23 cellular contexts compared by ENCODE assay signal in the genomic region with DNA sequence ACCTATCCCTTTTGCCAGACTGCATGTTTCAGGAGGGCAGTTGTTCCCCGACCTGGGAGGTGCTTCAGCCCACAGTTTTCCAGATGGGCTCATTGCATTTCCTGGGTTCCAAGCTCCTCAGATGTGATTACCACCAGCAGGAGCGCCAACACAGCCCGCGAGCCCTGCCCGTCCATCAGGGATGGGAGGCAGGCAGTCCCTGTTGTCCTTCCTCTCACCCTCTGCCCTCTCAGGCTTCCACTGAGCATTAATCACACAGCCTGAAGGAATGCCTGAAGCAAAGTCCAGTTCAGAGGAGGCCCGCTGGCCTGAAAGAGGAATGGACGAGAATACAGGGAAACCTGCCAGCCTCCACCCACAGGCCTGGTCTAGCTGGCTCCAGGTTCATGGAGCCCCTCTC.
"Had no signal": no experiment of that assay in that cellular context is flagged by ENCODE, and none has a peak within 500 bp of the region (broad histone marks: within the 10 kb centered on the region; RNA-seq: fewer than 3 reads in every experiment).

No MANE protein-coding gene starts in this region.

- H3K4me3 Mint-ChIP-seq: nephron had no signal

- H3K4me3 ChIP-seq: dorsolateral prefrontal cortex, esophagus squamous epithelium, gastroesophageal sphincter, left ventricle myocardium inferior, lung, sigmoid colon, skin epidermis, stomach, thoracic aorta, transverse colon had no signal

- H3K9me3 ChIP-seq: esophagus squamous epithelium, gastroesophageal sphincter, left ventricle myocardium inferior, neutrophil, sigmoid colon, stomach, thoracic aorta, transverse colon had no signal

- ATAC-seq: gastroesophageal sphincter had no signal

- H3K36me3 ChIP-seq: esophagus squamous epithelium, gastroesophageal sphincter, left ventricle myocardium inferior, neutrophil, sigmoid colon, stomach, thoracic aorta, transverse colon had no signal

- H3K27ac Mint-ChIP-seq: nephron had no signal

- H3K27ac ChIP-seq: dorsolateral prefrontal cortex, epithelial cell of prostate, esophagus squamous epithelium, gastroesophageal sphincter, left ventricle myocardium inferior, neutrophil, sigmoid colon, skin epidermis, stomach, thoracic aorta, transverse colon had no signal

- DNase-seq: cortex of kidney; dorsolateral prefrontal cortex; effector memory CD4-positive, alpha-beta T cell; esophagus squamous epithelium; foreskin fibroblast; glutamatergic neuron; left ventricle myocardium inferior; mesenchymal stem cell; midbrain; naive B cell; sigmoid colon; stimulated activated CD4-positive, alpha-beta T cell treated with anti-CD3 and anti-CD28 coated beads, Interleukin-12 subunit alpha, Interleukin-12 subunit beta, amount 100 ng/mL, for 4 hours; stimulated activated naive CD4-positive, alpha-beta T cell; stomach; substantia nigra; transverse colon had no signal
